In the genomic region with DNA sequence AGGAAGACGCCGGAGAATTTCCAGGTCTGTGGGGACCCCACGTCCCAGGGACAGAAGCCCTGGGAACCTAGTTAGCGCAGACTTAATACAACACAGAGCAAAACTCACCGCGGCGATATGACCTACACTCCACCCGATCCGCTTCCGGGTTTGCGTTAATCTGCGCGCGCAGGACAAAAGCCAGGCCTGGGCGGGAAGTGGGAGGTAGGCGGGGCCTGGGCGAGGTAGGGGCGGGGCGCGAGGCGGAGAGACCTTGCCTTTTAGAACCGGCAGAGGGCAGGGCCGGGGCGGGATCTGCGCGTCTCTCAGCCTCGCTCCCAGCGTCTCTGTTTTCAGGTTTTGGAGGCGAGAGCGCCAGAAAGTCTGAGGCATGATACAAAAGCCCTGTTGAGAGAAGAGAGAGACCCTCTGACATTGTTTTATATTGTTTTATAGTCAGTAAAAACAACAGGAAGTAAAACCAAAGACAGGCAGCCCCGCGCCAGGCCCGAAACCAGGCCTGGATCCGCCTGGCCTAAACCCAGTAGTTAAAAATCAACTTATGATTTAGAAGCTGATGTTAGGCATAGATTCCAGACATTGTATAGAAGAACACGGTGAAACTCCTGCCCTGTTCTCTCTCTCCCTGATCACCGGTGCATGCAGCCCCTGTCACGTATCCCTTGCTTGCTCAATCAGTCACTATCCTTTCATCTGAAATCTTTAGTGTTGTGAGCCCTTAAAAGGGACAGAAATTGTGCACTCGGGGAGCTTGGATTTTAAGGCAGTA, we compare ENCODE assay signal across 8 cellular contexts. TPM values are rescaled to one million over a fixed set of nuclear protein-coding genes. Genes with fewer than 3 reads are reported as not detected.
A peak's percentile ranks its signal among the peaks of the same experiment; 100 is the strongest.
DNase-seq lines count a peak whose midpoint lies in the region; ATAC-seq lines count a peak whose summit lies in the region.

A gene (minus strand): TSS at position 152 of the 769 bp plus-strand sequence. CDS start 19,150 bp downstream, outside the sequence.

- H3K4me1 ChIP-seq in effector memory CD4-positive, alpha-beta T cell (ENCODE audit: control insufficient read depth, insufficient read depth, low read length, poor library complexity, severe bottlenecking), result peaks cover 10% of the 10 kb centered on the region

- peak within 1 kb of the TSS; percentile 77 for H3K4me3 Mint-ChIP-seq in memory B cell

- H3K27me3 ChIP-seq in effector memory CD4-positive, alpha-beta T cell (replicated peaks; ENCODE audit: control insufficient read depth, insufficient read depth, low read length, poor library complexity, severe bottlenecking), result no peaks in the 10 kb centered on the region

- DNase-seq in COLO668 (lab: John Stamatoyannopoulos, UW; ENCODE audit: unreplicated experiment) (peak; percentile 96), HT1080 (ENCODE audit: low read depth) (peak; percentile 77), NOMO-1 (lab: John Stamatoyannopoulos, UW; ENCODE audit: unreplicated experiment in 2 of 2) (peak; percentile 87 to 88), memory B cell (ENCODE audit: low spot score in 2 of 2) (peak; percentile 98 to 99)
- DNase-seq in activated CD8-positive, alpha-beta memory T cell treated with anti-CD3 and anti-CD28 coated beads for 4 hours (ENCODE audit: low read depth in 2 of 2), result peak; percentile 98 to 100
- peak; percentile 97 to 99 (median 99) for DNase-seq in effector memory CD4-positive, alpha-beta T cell
- peak; percentile 95 for DNase-seq in stimulated activated CD8-positive, alpha-beta memory T cell treated with anti-CD3 and anti-CD28 coated beads, Interleukin-12 subunit alpha, Interleukin-12 subunit beta, amount 100 ng/mL, for 24 hours (ENCODE audit: extremely low read depth)

- H3K9me3 Mint-ChIP-seq in memory B cell, result no peaks in the 10 kb centered on the region

- peak within 1 kb of the TSS; percentile 87 for H3K27ac ChIP-seq in effector memory CD4-positive, alpha-beta T cell (ENCODE audit: insufficient read depth, low read length, poor library complexity, severe bottlenecking)

- peaks cover 5% of the 10 kb centered on the region for H3K36me3 Mint-ChIP-seq in memory B cell

- peaks cover 16% of the 10 kb centered on the region for H3K4me1 Mint-ChIP-seq in memory B cell

- H3K4me3 ChIP-seq in effector memory CD4-positive, alpha-beta T cell (ENCODE audit: insufficient read depth, low read depth, low read length, poor library complexity, severe bottlenecking), result peak within 1 kb of the TSS; percentile 72

- ATAC-seq in GM19468 (IDR thresholded peaks at IDR 0.05; ENCODE audit: extremely low read depth, unreplicated experiment) (peak; percentile 64), memory B cell (ENCODE audit: low read depth) (peak; percentile 98)

- H3K9me3 ChIP-seq in effector memory CD4-positive, alpha-beta T cell (ENCODE audit: control insufficient read depth, low read length), result no peaks in the 10 kb centered on the region

- H3K27me3 Mint-ChIP-seq in memory B cell, result peaks cover 2% of the 10 kb centered on the region

- no peaks in the 10 kb centered on the region for H3K36me3 ChIP-seq in effector memory CD4-positive, alpha-beta T cell (ENCODE audit: control insufficient read depth, insufficient read depth, low read length)

- peak within 1 kb of the TSS; percentile 86 for H3K27ac Mint-ChIP-seq in memory B cell

RNA-seq across cellular contexts. Expression of the gene that starts here (rescaled TPM):
- 3.6 and 4.0 TPM in 2 replicates for total RNA-seq in HT1080 (2014; rRNA removed; shearing (Covaris generic))
- polyA plus RNA-seq in HT1080 (2015; cell fraction: cytosol; rRNA removed), result 3.3 and 4.5 TPM in 2 replicates
- polyA plus RNA-seq in HT1080 (2015; cell fraction: nucleus; rRNA removed), result 6.2 and 6.4 TPM in 2 replicates

Comparison
In these comparisons a context has a peak if more than half of its experiments do, and no peak if none do; other contexts are left out.
1. Peak in every context shown above with its lines: DNase-seq, ATAC-seq, H3K4me3 ChIP-seq and H3K27ac ChIP-seq.